In the genomic region with DNA sequence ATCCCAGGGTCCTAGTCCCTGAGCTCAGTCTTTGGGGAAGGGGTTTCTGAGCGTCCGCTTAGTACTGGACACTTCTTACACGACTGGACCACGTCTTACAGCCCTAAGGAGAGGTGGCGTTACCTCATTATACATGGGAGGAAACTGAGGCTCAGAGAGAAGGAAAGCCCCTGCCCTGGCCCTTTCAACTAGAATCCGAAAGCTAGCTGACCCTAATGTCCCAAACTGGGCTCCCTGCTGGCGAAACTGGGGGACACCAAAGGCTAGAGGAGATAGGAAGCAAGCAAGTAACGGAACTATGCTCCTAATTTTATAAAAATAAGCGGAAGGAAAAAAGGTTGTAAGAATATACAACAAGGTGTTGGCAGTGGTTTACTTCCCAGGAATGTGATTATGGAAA, we compare ENCODE assay signal across 9 cellular contexts. TPM values are rescaled to one million over a fixed set of nuclear protein-coding genes. Genes with fewer than 3 reads are reported as not detected.
A peak's percentile ranks its signal among the peaks of the same experiment; 100 is the strongest.
DNase-seq lines count a peak whose midpoint lies in the region; ATAC-seq and TF ChIP-seq lines count a peak whose summit lies in the region.
"Had no signal": no experiment of that assay in that cellular context is flagged by ENCODE, and none has a peak within 500 bp of the region (broad histone marks: within the 10 kb centered on the region; RNA-seq: fewer than 3 reads in every experiment).

No MANE protein-coding gene starts in this region.

- peaks cover 61% of the 10 kb centered on the region for H3K27me3 Mint-ChIP-seq in activated naive CD4-positive, alpha-beta T cell treated with anti-CD3 and anti-CD28 coated beads, Interleukin-2, amount 50 U/mL, for 24 hours
- peaks cover 73% of the 10 kb centered on the region for H3K27me3 Mint-ChIP-seq in activated T-helper 1 cell treated with anti-CD3 and anti-CD28 coated beads, Interleukin-12 subunit alpha, Interleukin-12 subunit beta, Interleukin-2, Interleukin-4 antibody, amounts not matched to agents 30 ng/mL and 10 ng/mL and 1 ng/mL, durations not matched to agents 14 hours and 24 hours and 36 hours (ENCODE audit: insufficient read depth)

- no peaks in the 10 kb centered on the region for H3K36me3 Mint-ChIP-seq in activated naive CD4-positive, alpha-beta T cell treated with anti-CD3 and anti-CD28 coated beads, Interleukin-2, amount 50 U/mL, for 24 hours
- peaks cover 3% of the 10 kb centered on the region for H3K36me3 Mint-ChIP-seq in activated T-helper 1 cell treated with anti-CD3 and anti-CD28 coated beads, Interleukin-12 subunit alpha, Interleukin-12 subunit beta, Interleukin-2, Interleukin-4 antibody, amounts not matched to agents 30 ng/mL and 10 ng/mL and 1 ng/mL, durations not matched to agents 14 hours and 24 hours and 36 hours (ENCODE audit: low read depth)

- H3K9me3 Mint-ChIP-seq in activated naive CD4-positive, alpha-beta T cell treated with anti-CD3 and anti-CD28 coated beads, Interleukin-2, amount 50 U/mL, for 24 hours: no peaks in the 10 kb centered on the region
- H3K9me3 Mint-ChIP-seq in activated T-helper 1 cell treated with anti-CD3 and anti-CD28 coated beads, Interleukin-12 subunit alpha, Interleukin-12 subunit beta, Interleukin-2, Interleukin-4 antibody, amounts not matched to agents 30 ng/mL and 10 ng/mL and 1 ng/mL, durations not matched to agents 14 hours and 24 hours and 36 hours: no peaks in the 10 kb centered on the region

- WGBS in stomach, 5 donors: 40 to 50% (median 44%) methylated on average over 9 of the region's 9 CpGs
- 47 to 61% (median 54%) methylated on average over 7 to 9 of the region's 9 CpGs for WGBS in adrenal gland, 4 donors

- H3K4me1 Mint-ChIP-seq in activated naive CD4-positive, alpha-beta T cell treated with anti-CD3 and anti-CD28 coated beads, Interleukin-2, amount 50 U/mL, for 24 hours: peaks cover 26% of the 10 kb centered on the region
- H3K4me1 Mint-ChIP-seq in activated T-helper 1 cell treated with anti-CD3 and anti-CD28 coated beads, Interleukin-12 subunit alpha, Interleukin-12 subunit beta, Interleukin-2, Interleukin-4 antibody, amounts not matched to agents 30 ng/mL and 10 ng/mL and 1 ng/mL, durations not matched to agents 14 hours and 24 hours and 36 hours (ENCODE audit: low read depth): peaks cover 25% of the 10 kb centered on the region

- ATAC-seq in left ventricle myocardium superior: no peak

- intact Hi-C loops in activated T-helper 1 cell treated with anti-CD3 and anti-CD28 coated beads, Interleukin-12 subunit alpha, Interleukin-12 subunit beta, Interleukin-2, Interleukin-4 antibody, amounts not matched to agents 30 ng/mL and 10 ng/mL and 1 ng/mL, durations not matched to agents 14 hours and 24 hours and 36 hours (cut with micrococcal nuclease): loop anchor here (1.0 to 10.0 kb wide), 3 partner anchors 50 to 90 kb away; partner anchors contain the start of genes MORN5, MRRF, NDUFA8 and RBM18
- intact Hi-C loops in stomach (cut with DNase I; ENCODE audit: low total_unique reads) (no loop called here), adrenal gland (cut with DNase I) (no loop called here), left ventricle myocardium superior (cut with micrococcal nuclease) (no loop called here)

- no peak for TF ChIP-seq EP300 in stomach (IDR thresholded peaks at IDR 0.05)

- H3K4me3 ChIP-seq in iPS-18a (ENCODE audit: low read length): peak overlapping the region; percentile 50
- peak overlapping the region; percentile 34 to 61 (median 40) for H3K4me3 ChIP-seq in stomach
- no peak overlapping the region for H3K4me3 ChIP-seq in adrenal gland

- no peak overlapping the region for H3K9ac ChIP-seq in iPS-18a (ENCODE audit: low read length)

- H3K4me1 ChIP-seq in iPS-18a (ENCODE audit: control insufficient read depth, low read depth, low read length) (peaks cover 12% of the 10 kb centered on the region), stomach (peaks cover 22 to 34% (median 29%) of the 10 kb centered on the region in 4 donors), adrenal gland (replicated peaks in 1 of 2) (peaks cover 13 to 17% of the 10 kb centered on the region in 2 donors)

- peak overlapping the region; percentile 78 for H3K4me3 Mint-ChIP-seq in activated naive CD4-positive, alpha-beta T cell treated with anti-CD3 and anti-CD28 coated beads, Interleukin-2, amount 50 U/mL, for 24 hours
- peak overlapping the region; percentile 72 for H3K4me3 Mint-ChIP-seq in activated T-helper 1 cell treated with anti-CD3 and anti-CD28 coated beads, Interleukin-12 subunit alpha, Interleukin-12 subunit beta, Interleukin-2, Interleukin-4 antibody, amounts not matched to agents 30 ng/mL and 10 ng/mL and 1 ng/mL, durations not matched to agents 14 hours and 24 hours and 36 hours

- TF ChIP-seq POLR2A in stomach (IDR thresholded peaks at IDR 0.05): no peak
- no peak for TF ChIP-seq POLR2A in adrenal gland (IDR thresholded peaks at IDR 0.05)

- no peaks in the 10 kb centered on the region for H3K36me3 ChIP-seq in iPS-18a (ENCODE audit: control insufficient read depth, low read depth, low read length)
- H3K36me3 ChIP-seq in stomach: no peaks in the 10 kb centered on the region
- H3K36me3 ChIP-seq in adrenal gland (replicated peaks in 1 of 2): no peaks in the 10 kb centered on the region

- no peak overlapping the region for H3K27ac ChIP-seq in iPS-18a (ENCODE audit: low read length)
- H3K27ac ChIP-seq in stomach: no peak overlapping the region
- no peak overlapping the region for H3K27ac ChIP-seq in adrenal gland

- TF ChIP-seq CTCF in stomach (IDR thresholded peaks at IDR 0.05) (no peak), adrenal gland (IDR thresholded peaks at IDR 0.05) (no peak)

- peaks cover 86% of the 10 kb centered on the region for H3K27me3 ChIP-seq in iPS-18a (ENCODE audit: control insufficient read depth, insufficient read depth, low read length)
- H3K27me3 ChIP-seq in stomach: peaks cover 19 to 98% (median 60%) of the 10 kb centered on the region in 3 donors
- H3K27me3 ChIP-seq in adrenal gland: peaks cover 54% of the 10 kb centered on the region

- H3K27ac Mint-ChIP-seq in activated naive CD4-positive, alpha-beta T cell treated with anti-CD3 and anti-CD28 coated beads, Interleukin-2, amount 50 U/mL, for 24 hours: peak overlapping the region; percentile 46
- no peak overlapping the region for H3K27ac Mint-ChIP-seq in activated T-helper 1 cell treated with anti-CD3 and anti-CD28 coated beads, Interleukin-12 subunit alpha, Interleukin-12 subunit beta, Interleukin-2, Interleukin-4 antibody, amounts not matched to agents 30 ng/mL and 10 ng/mL and 1 ng/mL, durations not matched to agents 14 hours and 24 hours and 36 hours

- H3K9me3 ChIP-seq in iPS-18a (ENCODE audit: control insufficient read depth, low read depth, low read length) (no peaks in the 10 kb centered on the region), stomach (no peaks in the 10 kb centered on the region), adrenal gland (replicated peaks in 1 of 3) (no peaks in the 10 kb centered on the region)

- no peak for DNase-seq in activated naive CD4-positive, alpha-beta T cell (lab: John Stamatoyannopoulos, UW)
- no peak for DNase-seq in activated T-helper 1 cell treated with anti-CD3 and anti-CD28 coated beads, Interleukin-12 subunit alpha, Interleukin-12 subunit beta, Interleukin-2, Interleukin-4 antibody, amounts not matched to agents 30 ng/mL and 10 ng/mL and 1 ng/mL, durations not matched to agents 14 hours and 24 hours and 36 hours (ENCODE audit: low spot score)
- DNase-seq in stomach (no peak), adrenal gland (no peak), CD1c-positive myeloid dendritic cell (ENCODE audit: extremely low spot score) (no peak), left ventricle myocardium superior (no peak)

RNA-seq across cellular contexts. Expression of gene LHX6, which starts 14.2 kb away (rescaled TPM):
- 0.08 TPM in 1 of 2 replicates, not detected in the other for total RNA-seq in activated T-helper 1 cell treated with anti-CD3 and anti-CD28 coated beads, Interleukin-12 subunit alpha, Interleukin-12 subunit beta, Interleukin-2, Interleukin-4 antibody, amounts not matched to agents 30 ng/mL and 10 ng/mL and 1 ng/mL, durations not matched to agents 14 hours and 24 hours and 36 hours
- total RNA-seq in stomach: 10 to 100 TPM in 1 of 5 donors, 1 to 10 TPM in 3, under 1 TPM in 1; 0.29 to 46.4 (median 4.6) TPM
- 1 to 10 TPM in 2 of 3 donors, under 1 TPM in 1; 0.92 to 1.3 (median 1.1) TPM for polyA plus RNA-seq in stomach
- total RNA-seq in adrenal gland: 1 to 10 TPM in 7 of 8 donors, under 1 TPM in 1; 0.48 to 3.6 (median 1.7) TPM
- polyA plus RNA-seq in adrenal gland: 1 to 10 TPM in 2 of 3 donors, under 1 TPM in 1; 0.46 to 1.7 (median 1.0) TPM
- total RNA-seq in left ventricle myocardium superior: 8.0 TPM

RNA-seq across cellular contexts. Expression of gene RBM18, which starts 50.1 kb away (rescaled TPM):
- total RNA-seq in activated T-helper 1 cell treated with anti-CD3 and anti-CD28 coated beads, Interleukin-12 subunit alpha, Interleukin-12 subunit beta, Interleukin-2, Interleukin-4 antibody, amounts not matched to agents 30 ng/mL and 10 ng/mL and 1 ng/mL, durations not matched to agents 14 hours and 24 hours and 36 hours: 29.9 and 31.5 TPM in 2 replicates
- total RNA-seq in stomach: 10 to 100 TPM in 1 of 5 donors, 1 to 10 TPM in 4; 1.8 to 13.6 (median 6.4) TPM
- polyA plus RNA-seq in stomach: 1 to 10 TPM; 6.0 to 9.4 (median 8.6) TPM
- 10 to 100 TPM in 6 of 8 donors, 1 to 10 TPM in 2; 7.5 to 31.5 (median 16.7) TPM for total RNA-seq in adrenal gland
- polyA plus RNA-seq in adrenal gland: 10 to 100 TPM in 1 of 3 donors, 1 to 10 TPM in 2; 3.4 to 39.1 (median 5.5) TPM
- total RNA-seq in left ventricle myocardium superior: 41.8 TPM

RNA-seq across cellular contexts. Expression of gene MRRF, which starts 50.2 kb away (rescaled TPM):
- total RNA-seq in activated T-helper 1 cell treated with anti-CD3 and anti-CD28 coated beads, Interleukin-12 subunit alpha, Interleukin-12 subunit beta, Interleukin-2, Interleukin-4 antibody, amounts not matched to agents 30 ng/mL and 10 ng/mL and 1 ng/mL, durations not matched to agents 14 hours and 24 hours and 36 hours: 58.8 and 66.0 TPM in 2 replicates
- 10 to 100 TPM in 4 of 5 donors, 1 to 10 TPM in 1; 7.1 to 98.6 (median 38.7) TPM for total RNA-seq in stomach
- polyA plus RNA-seq in stomach: 10 to 100 TPM; 21.8 to 31.0 (median 21.8) TPM
- total RNA-seq in adrenal gland: 10 to 100 TPM; 24.9 to 54.7 (median 34.0) TPM
- 10 to 100 TPM; 34.5 to 66.3 (median 49.3) TPM for polyA plus RNA-seq in adrenal gland
- 41.3 TPM for total RNA-seq in left ventricle myocardium superior

RNA-seq across cellular contexts. Expression of gene MORN5, which starts 54.8 kb away (rescaled TPM):
- total RNA-seq in activated T-helper 1 cell treated with anti-CD3 and anti-CD28 coated beads, Interleukin-12 subunit alpha, Interleukin-12 subunit beta, Interleukin-2, Interleukin-4 antibody, amounts not matched to agents 30 ng/mL and 10 ng/mL and 1 ng/mL, durations not matched to agents 14 hours and 24 hours and 36 hours: not detected in 2 replicates
- total RNA-seq in stomach (10 to 100 TPM in 2 of 5 donors, not detected in 3; 13.6 to 80.4 TPM), adrenal gland (1 to 10 TPM in 1 of 8 donors, under 1 TPM in 1, not detected in 6; 0.80 to 1.7 TPM), left ventricle myocardium superior (not detected)
- polyA plus RNA-seq in stomach (1 to 10 TPM in 1 of 3 donors, not detected in 2; 3.3 TPM), adrenal gland (under 1 TPM in 1 of 3 donors, not detected in 2; 0.81 TPM)
- total RNA-seq: mononuclear cell had no signal

RNA-seq across cellular contexts. Expression of gene NDUFA8, which starts 54.9 kb away (rescaled TPM):
- total RNA-seq in activated T-helper 1 cell treated with anti-CD3 and anti-CD28 coated beads, Interleukin-12 subunit alpha, Interleukin-12 subunit beta, Interleukin-2, Interleukin-4 antibody, amounts not matched to agents 30 ng/mL and 10 ng/mL and 1 ng/mL, durations not matched to agents 14 hours and 24 hours and 36 hours: 49.6 and 51.6 TPM in 2 replicates
- total RNA-seq in stomach (10 to 100 TPM; 10.5 to 75.5 (median 30.1) TPM), adrenal gland (10 to 100 TPM; 34.5 to 73.1 (median 69.4) TPM), left ventricle myocardium superior (321 TPM)
- polyA plus RNA-seq in stomach (100 to 1,000 TPM in 2 of 3 donors, 10 to 100 TPM in 1; 84.6 to 130 (median 112) TPM), adrenal gland (100 to 1,000 TPM in 1 of 3 donors, 10 to 100 TPM in 2; 96.0 to 182 (median 99.1) TPM)

Comparison
In these comparisons a context has a peak if more than half of its experiments do, and no peak if none do; other contexts are left out.
1. H3K4me3 ChIP-seq: peak in iPS-18a (single experiment) and stomach (4 of 4); none in adrenal gland (0 of 4).